Comparison of ENCODE assay signal across 1 cellular context in genomic region chr13:52652170-52652979, GRCh38.
A peak's percentile ranks its signal among the peaks of the same experiment; 100 is the strongest.
TF ChIP-seq lines count a peak whose summit lies in the region.

Gene SUGT1 (plus strand): TSS chr13:52652836. CDS start chr13:52652921, 85 bp downstream.

TF ChIP-seq in HepG2, 621 proteins besides CTCF, POLR2A, EP300 and RAD21 (continued from another document and continues in another):
- TF ChIP-seq HMGXB3 (CRISPR knock-in tag; IDR thresholded peaks at IDR 0.05; ENCODE audit: borderline replicate concordance) (no peak; the same call in 1 of the 2 replicates), ZNF253 (CRISPR knock-in tag; IDR thresholded peaks at IDR 0.05; ENCODE audit: borderline replicate concordance) (no peak), ZNF678 (CRISPR knock-in tag; IDR thresholded peaks at IDR 0.05) (no peak), ATF7-NPFF (CRISPR knock-in tag; IDR thresholded peaks at IDR 0.05; ENCODE audit: low read depth) (peak; percentile 71; the same call in 1 of the 2 replicates), HOXA5 (CRISPR knock-in tag; IDR thresholded peaks at IDR 0.05) (peak; percentile 84; the same call in 1 of the 2 replicates), NR2F6 (IDR thresholded peaks at IDR 0.05) (peak; percentile 39), NR2F6 (CRISPR knock-in tag; IDR thresholded peaks at IDR 0.05) (peak; percentile 57; the same call in 1 of the 2 replicates), ZBTB38 (CRISPR knock-in tag; IDR thresholded peaks at IDR 0.05) (peak; percentile 42; the same call in 1 of the 2 replicates), MXD4 (CRISPR knock-in tag; IDR thresholded peaks at IDR 0.05) (peak; percentile 71; the same call in 1 of the 2 replicates), ADNP (CRISPR knock-in tag; IDR thresholded peaks at IDR 0.05) (no peak), IRF2 (CRISPR knock-in tag; IDR thresholded peaks at IDR 0.05) (peak; percentile 88), ZNF781 (CRISPR knock-in tag; IDR thresholded peaks at IDR 0.05; ENCODE audit: borderline replicate concordance, not compliant biosample characterization) (peak; percentile 33), RERE (CRISPR knock-in tag; IDR thresholded peaks at IDR 0.05; ENCODE audit: low read depth) (peak; percentile 49; the same call in 1 of the 2 replicates), ZNF232 (CRISPR knock-in tag; IDR thresholded peaks at IDR 0.05; ENCODE audit: borderline replicate concordance) (peak; percentile 68; the same call in 1 of the 2 replicates), THAP7 (CRISPR knock-in tag; IDR thresholded peaks at IDR 0.05) (peak; percentile 97; the same call in 1 of the 2 replicates), TP53 (CRISPR knock-in tag; conservative IDR thresholded peaks at IDR 0.05) (0 out of 2 replicates have a peak, but pooled peaks have one; percentile 15), ZBTB14 (CRISPR knock-in tag; IDR thresholded peaks at IDR 0.05) (no peak), ZNF652 (CRISPR knock-in tag; IDR thresholded peaks at IDR 0.05; ENCODE audit: borderline replicate concordance, low read depth) (peak; percentile 73), ZNF703 (CRISPR knock-in tag; IDR thresholded peaks at IDR 0.05; ENCODE audit: borderline replicate concordance) (peak; percentile 62; the same call in 1 of the 2 replicates), ZNF558 (CRISPR knock-in tag; IDR thresholded peaks at IDR 0.05; ENCODE audit: borderline replicate concordance) (no peak), ZNF501 (CRISPR knock-in tag; IDR thresholded peaks at IDR 0.05) (peak; percentile 65), ZNF513 (CRISPR knock-in tag; conservative IDR thresholded peaks at IDR 0.05) (no peak; the same call in 1 of the 2 replicates), ZBTB39 (CRISPR knock-in tag; IDR thresholded peaks at IDR 0.05) (no peak), SRSF9 (IDR thresholded peaks at IDR 0.05; ENCODE audit: borderline replicate concordance, insufficient read depth, low read depth, low read length, poor library complexity, severe bottlenecking) (no peak), PHF5A (CRISPR knock-in tag; IDR thresholded peaks at IDR 0.05; ENCODE audit: low read depth, unreplicated experiment) (peak; percentile 48), KDM5B (CRISPR knock-in tag; IDR thresholded peaks at IDR 0.05; ENCODE audit: borderline replicate concordance) (peak; percentile 93), RXRB (CRISPR knock-in tag; IDR thresholded peaks at IDR 0.05; ENCODE audit: borderline replicate concordance) (peak; percentile 60), ZNF160 (CRISPR knock-in tag; IDR thresholded peaks at IDR 0.05) (peak; percentile 62; the same call in 1 of the 2 replicates), HIC2 (CRISPR knock-in tag; IDR thresholded peaks at IDR 0.05; ENCODE audit: low read depth) (no peak), MLXIP (CRISPR knock-in tag; IDR thresholded peaks at IDR 0.05; ENCODE audit: borderline replicate concordance) (no peak), ATAD3A (CRISPR knock-in tag; IDR thresholded peaks at IDR 0.05) (peak; percentile 20; the same call in 1 of the 2 replicates), NCOA5 (CRISPR knock-in tag; IDR thresholded peaks at IDR 0.05) (no peak), PPARG (CRISPR knock-in tag; conservative IDR thresholded peaks at IDR 0.05) (peak; percentile 73), ZNF878 (CRISPR knock-in tag; IDR thresholded peaks at IDR 0.05) (peak; percentile 66; the same call in 1 of the 2 replicates), ZNF510 (CRISPR knock-in tag; IDR thresholded peaks at IDR 0.05; ENCODE audit: low read depth) (peak; percentile 65)
